ENCODE assay signal across 15 cellular contexts in the genomic region with DNA sequence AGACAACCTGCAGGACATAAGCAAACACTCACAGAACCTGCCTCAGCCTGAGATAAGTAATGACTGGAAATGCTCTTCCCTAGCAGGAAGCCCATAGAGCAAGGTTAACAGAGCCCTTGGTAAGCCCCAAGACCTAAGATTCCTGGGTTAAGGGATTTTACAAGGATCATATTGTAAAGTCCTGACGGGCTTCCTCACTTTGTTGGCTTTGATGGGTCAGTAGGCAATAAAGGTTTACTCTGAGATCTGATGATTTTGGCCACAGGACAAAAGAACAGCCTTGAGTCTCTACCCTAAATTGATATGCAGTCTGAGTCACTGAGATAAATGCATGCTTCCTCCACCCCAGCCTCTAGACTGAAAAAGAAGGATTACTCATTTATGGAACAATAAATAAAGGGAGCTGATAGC.
DNase-seq lines count a peak whose midpoint lies in the region; ATAC-seq, FAIRE-seq and TF ChIP-seq lines count a peak whose summit lies in the region.
"Had no signal": no experiment of that assay in that cellular context is flagged by ENCODE, and none has a peak within 500 bp of the region (broad histone marks: within the 10 kb centered on the region; RNA-seq: fewer than 3 reads in every experiment).

No MANE protein-coding gene starts in this region.

- no peak for TF ChIP-seq CTCF in choroid plexus epithelial cell (conservative IDR thresholded peaks at IDR 0.05; ENCODE audit: low read depth, low read length)

- no peak overlapping the region for H3K4me3 Mint-ChIP-seq in T-helper 2 cell treated with Interferon-gamma antibody and Interleukin-4, amounts not matched to agents 5 μg/mL and 100 μg/mL, for 36 hours
- H3K4me3 Mint-ChIP-seq in stimulated activated naive B cell treated with anti-CD40 and anti-IgM and Interleukin-4, amounts not matched to agents 10 μg/mL and 1 μg/mL and 100 μg/mL, for 72 hours: no peak overlapping the region
- H3K4me3 Mint-ChIP-seq: activated T-cell treated with anti-CD3 and anti-CD28 coated beads, Interleukin-2, amount 50 U/mL, for 72 hours had no signal

- no peaks in the 10 kb centered on the region for H3K36me3 Mint-ChIP-seq in T-helper 2 cell treated with Interferon-gamma antibody and Interleukin-4, amounts not matched to agents 5 μg/mL and 100 μg/mL, for 36 hours (ENCODE audit: low read depth)
- H3K36me3 Mint-ChIP-seq in stimulated activated naive B cell treated with anti-CD40 and anti-IgM and Interleukin-4, amounts not matched to agents 10 μg/mL and 1 μg/mL and 100 μg/mL, for 72 hours: no peaks in the 10 kb centered on the region

- peak; percentile 29 for FAIRE-seq in RCC 7860 (lab: Jason Lieb, UNC)
- FAIRE-seq: GM19239 had no signal

- DNase-seq in ELR (ENCODE audit: low read depth) (peak; percentile 48), RCC 7860 (ENCODE audit: low spot score) (peak; percentile 57), choroid plexus epithelial cell (ENCODE audit: low read depth) (peak; percentile 62), non-pigmented ciliary epithelial cell (ENCODE audit: low read depth) (peak; percentile 75), NCI-H2227 (lab: John Stamatoyannopoulos, UW; ENCODE audit: unreplicated experiment) (no peak)
- DNase-seq in activated naive CD4-positive, alpha-beta T cell treated with Interleukin-2 at 50 U/mL for 16 hours: no peak
- no peak for DNase-seq in T-helper 2 cell treated with Interferon-gamma antibody and Interleukin-4, amounts not matched to agents 5 μg/mL and 100 μg/mL, for 36 hours (ENCODE audit: low spot score)
- DNase-seq in stimulated activated naive B cell treated with anti-CD40 and anti-IgM and Interleukin-4, amounts not matched to agents 10 μg/mL and 1 μg/mL and 100 μg/mL, for 72 hours: no peak
- DNase-seq: activated CD4-positive, alpha-beta T cell treated with anti-CD3 and anti-CD28 coated beads for 4 hours; activated T-cell treated with anti-CD3 and anti-CD28 coated beads, Interleukin-2, amount 50 U/mL, for 72 hours; BE2C; hippocampal formation; sigmoid colon had no signal

- no peaks in the 10 kb centered on the region for H3K9me3 Mint-ChIP-seq in T-helper 2 cell treated with Interferon-gamma antibody and Interleukin-4, amounts not matched to agents 5 μg/mL and 100 μg/mL, for 36 hours
- no peaks in the 10 kb centered on the region for H3K9me3 Mint-ChIP-seq in stimulated activated naive B cell treated with anti-CD40 and anti-IgM and Interleukin-4, amounts not matched to agents 10 μg/mL and 1 μg/mL and 100 μg/mL, for 72 hours

- peaks cover 5% of the 10 kb centered on the region for H3K27me3 Mint-ChIP-seq in T-helper 2 cell treated with Interferon-gamma antibody and Interleukin-4, amounts not matched to agents 5 μg/mL and 100 μg/mL, for 36 hours (ENCODE audit: low read depth)
- H3K27me3 Mint-ChIP-seq in stimulated activated naive B cell treated with anti-CD40 and anti-IgM and Interleukin-4, amounts not matched to agents 10 μg/mL and 1 μg/mL and 100 μg/mL, for 72 hours: peaks cover 6 to 27% of the 10 kb centered on the region in 2 donors

- no peak for ATAC-seq in stimulated activated naive B cell treated with anti-CD40 and anti-IgM and Interleukin-4, amounts not matched to agents 10 μg/mL and 1 μg/mL and 100 μg/mL, for 72 hours (replicated peaks)
- ATAC-seq: activated T-cell treated with anti-CD3 and anti-CD28 coated beads, Interleukin-2, amount 50 U/mL, for 72 hours had no signal

- no peak overlapping the region for H3K27ac Mint-ChIP-seq in T-helper 2 cell treated with Interferon-gamma antibody and Interleukin-4, amounts not matched to agents 5 μg/mL and 100 μg/mL, for 36 hours
- no peak overlapping the region for H3K27ac Mint-ChIP-seq in stimulated activated naive B cell treated with anti-CD40 and anti-IgM and Interleukin-4, amounts not matched to agents 10 μg/mL and 1 μg/mL and 100 μg/mL, for 72 hours
- H3K27ac Mint-ChIP-seq: activated T-cell treated with anti-CD3 and anti-CD28 coated beads, Interleukin-2, amount 50 U/mL, for 72 hours had no signal

- H3K4me1 Mint-ChIP-seq in T-helper 2 cell treated with Interferon-gamma antibody and Interleukin-4, amounts not matched to agents 5 μg/mL and 100 μg/mL, for 36 hours (ENCODE audit: low read depth): no peaks in the 10 kb centered on the region
- H3K4me1 Mint-ChIP-seq in stimulated activated naive B cell treated with anti-CD40 and anti-IgM and Interleukin-4, amounts not matched to agents 10 μg/mL and 1 μg/mL and 100 μg/mL, for 72 hours: no peaks in the 10 kb centered on the region

- no peak overlapping the region for H3K4me3 ChIP-seq in choroid plexus epithelial cell (ENCODE audit: low read depth, low read length)
- H3K4me3 ChIP-seq: ascending aorta, sigmoid colon had no signal

Comparison
In these comparisons a context has a peak if more than half of its experiments do, and no peak if none do; other contexts are left out.
1. DNase-seq: peak in ELR (single experiment), RCC 7860 (single experiment), choroid plexus epithelial cell (single experiment) and non-pigmented ciliary epithelial cell (single experiment); none in activated naive CD4-positive, alpha-beta T cell treated with Interleukin-2 at 50 U/mL for 16 hours (single experiment), T-helper 2 cell treated with Interferon-gamma antibody and Interleukin-4, amounts not matched to agents 5 μg/mL and 100 μg/mL, for 36 hours (single experiment), stimulated activated naive B cell treated with anti-CD40 and anti-IgM and Interleukin-4, amounts not matched to agents 10 μg/mL and 1 μg/mL and 100 μg/mL, for 72 hours (single experiment) and NCI-H2227 (single experiment).